8 cellular contexts compared by ENCODE assay signal in the genomic region with DNA sequence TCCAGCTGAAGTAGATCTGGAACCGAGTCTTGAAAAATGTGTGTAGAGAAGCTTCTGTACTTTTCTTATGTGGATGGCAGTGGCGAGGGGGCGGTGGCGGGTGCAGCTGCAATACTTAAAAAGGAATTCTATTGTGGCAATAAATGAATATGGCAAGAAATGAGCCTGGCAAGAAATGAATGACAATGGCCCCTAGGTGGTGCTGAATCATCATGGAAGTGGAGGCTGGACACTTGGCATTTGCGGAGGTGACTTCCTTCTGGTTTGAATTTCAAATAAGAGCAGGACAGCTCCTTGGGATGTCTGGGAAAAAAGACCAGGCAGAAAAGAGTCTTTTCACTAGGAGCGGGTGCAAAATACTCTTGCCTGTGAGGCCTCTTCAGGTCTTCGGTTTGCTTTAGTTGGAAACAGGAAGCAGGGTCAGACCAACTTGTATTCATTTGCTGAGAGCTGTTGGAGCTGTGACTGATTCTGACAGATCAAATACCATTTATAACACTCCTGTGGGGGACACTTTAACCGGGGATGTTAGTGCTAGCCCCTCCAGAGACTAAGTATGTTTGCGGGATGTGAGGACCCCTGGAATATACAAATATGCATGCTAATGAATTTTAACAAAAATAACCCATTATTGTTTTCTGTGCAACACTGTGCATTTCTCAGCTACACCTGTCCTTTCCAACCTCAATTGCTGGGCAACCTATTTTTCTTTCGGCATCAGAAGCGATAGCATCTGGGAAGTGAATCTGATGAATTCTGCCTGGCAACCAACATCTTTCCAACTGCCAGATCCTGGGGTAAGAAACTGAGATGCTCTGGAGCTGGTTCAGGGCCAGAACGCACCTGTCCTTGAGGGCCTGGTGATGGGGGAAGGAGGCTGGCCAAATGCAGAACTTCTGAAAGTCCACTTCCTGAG. TPM values are rescaled to one million over a fixed set of nuclear protein-coding genes. Genes with fewer than 3 reads are reported as not detected.
DNase-seq lines count a peak whose midpoint lies in the region; ATAC-seq and TF ChIP-seq lines count a peak whose summit lies in the region.

No MANE protein-coding gene starts in this region.

- CTCF ChIA-PET in HEK293 (lab: Yijun Ruan, JAX), result interaction anchor here (0.5 to 3.8 kb wide), 32 partner anchors 9 to 937 kb away, joined by 3 to 32 read pairs (median 4); no protein-coding TSS in a partner anchor

- no peaks in the 10 kb centered on the region for H3K27me3 Mint-ChIP-seq in T-helper 1 cell treated with Interleukin-12 subunit alpha and Interleukin-12 subunit beta and Interleukin-4 antibody, amounts not matched to agents 30 μg/mL and 1 μg/mL, for 36 hours (ENCODE audit: low read depth)

- POLR2A ChIA-PET in HEK293 (lab: Yijun Ruan, JAX), result no interaction called here

- no peaks in the 10 kb centered on the region for H4K20me1 ChIP-seq in smooth muscle cell (ENCODE audit: low read depth)

- no peaks in the 10 kb centered on the region for H3K4me1 ChIP-seq in HEK293 (ENCODE audit: control insufficient read depth, insufficient read depth, low read length)
- no peaks in the 10 kb centered on the region for H3K4me1 ChIP-seq in smooth muscle cell (ENCODE audit: low read depth)

- H3K9ac ChIP-seq in smooth muscle cell (ENCODE audit: low read depth), result no peak overlapping the region

- H3K4me2 ChIP-seq in smooth muscle cell, result no peak overlapping the region

- no peak overlapping the region for H3K27ac Mint-ChIP-seq in T-helper 1 cell treated with Interleukin-12 subunit alpha and Interleukin-12 subunit beta and Interleukin-4 antibody, amounts not matched to agents 30 μg/mL and 1 μg/mL, for 36 hours

- H3K36me3 ChIP-seq in HEK293 (ENCODE audit: control insufficient read depth in 2 of 2, insufficient read depth in 1 of 2, low read length in 2 of 2) (no peaks in the 10 kb centered on the region), brain microvascular endothelial cell (replicated peaks) (no peaks in the 10 kb centered on the region), smooth muscle cell (ENCODE audit: low read depth) (no peaks in the 10 kb centered on the region)

- H3K4me3 ChIP-seq in HEK293 (ENCODE audit: low read depth, low read length) (no peak overlapping the region), brain microvascular endothelial cell (ENCODE audit: low read depth, low read length) (no peak overlapping the region), smooth muscle cell (no peak overlapping the region)

- in situ Hi-C loops in brain microvascular endothelial cell (cut with HindIII; ENCODE audit: low pct_ligation_motif_present, low sequenced_read_pairs), result no loop called here

- no peaks in the 10 kb centered on the region for H3K36me3 Mint-ChIP-seq in T-helper 1 cell treated with Interleukin-12 subunit alpha and Interleukin-12 subunit beta and Interleukin-4 antibody, amounts not matched to agents 30 μg/mL and 1 μg/mL, for 36 hours (ENCODE audit: low read depth)

- TF ChIP-seq CTCF in HEK293 (tag by site-specific recombination; IDR thresholded peaks at IDR 0.05) (peak; percentile 66; the same call in 1 of the 2 replicates), brain microvascular endothelial cell (IDR thresholded peaks at IDR 0.05; ENCODE audit: low read depth, low read length, missing control alignments) (peak; percentile 82), smooth muscle cell (IDR thresholded peaks at IDR 0.05; ENCODE audit: borderline replicate concordance, insufficient read depth, poor library complexity, severe bottlenecking) (peak; percentile 66)

- no peak for ATAC-seq in HG02840 (IDR thresholded peaks at IDR 0.05; ENCODE audit: low FRiP score, unreplicated experiment)

- H3K27ac ChIP-seq in HEK293 (ENCODE audit: extremely low read depth, low read depth, low read length) (no peak overlapping the region), brain microvascular endothelial cell (no peak overlapping the region), smooth muscle cell (ENCODE audit: low read depth) (no peak overlapping the region)

- no peak overlapping the region for H2AFZ ChIP-seq in smooth muscle cell (ENCODE audit: low read depth)

- H3F3A ChIP-seq in smooth muscle cell (ENCODE audit: low read depth), result no peaks in the 10 kb centered on the region

- no peaks in the 10 kb centered on the region for H3K27me3 ChIP-seq in brain microvascular endothelial cell (replicated peaks)
- no peaks in the 10 kb centered on the region for H3K27me3 ChIP-seq in smooth muscle cell (ENCODE audit: low read depth)

- peaks cover 10% of the 10 kb centered on the region for H3K4me1 Mint-ChIP-seq in T-helper 1 cell treated with Interleukin-12 subunit alpha and Interleukin-12 subunit beta and Interleukin-4 antibody, amounts not matched to agents 30 μg/mL and 1 μg/mL, for 36 hours (ENCODE audit: low read depth)

- WGBS in smooth muscle cell (ENCODE audit: low lambda C conversion rate), result 42% methylated on average over 12 of the region's 12 CpGs

- no peaks in the 10 kb centered on the region for H3K79me2 ChIP-seq in smooth muscle cell (ENCODE audit: low read depth)

- no peaks in the 10 kb centered on the region for H3K9me3 ChIP-seq in HEK293 (ENCODE audit: control insufficient read depth, insufficient read depth, low read depth, low read length)
- H3K9me3 ChIP-seq in smooth muscle cell (replicated peaks; ENCODE audit: low read depth), result no peaks in the 10 kb centered on the region

- peak overlapping the region; percentile 64 for H3K4me3 Mint-ChIP-seq in T-helper 1 cell treated with Interleukin-12 subunit alpha and Interleukin-12 subunit beta and Interleukin-4 antibody, amounts not matched to agents 30 μg/mL and 1 μg/mL, for 36 hours

- DNase-seq in GM04503 (ENCODE audit: low read depth) (peak; percentile 37), NCI-H1436 (lab: John Stamatoyannopoulos, UW) (peak; percentile 79), brain microvascular endothelial cell (peak; percentile 70), iPS-NIHi7 (ENCODE audit: extremely low spot score) (peak; percentile 64), smooth muscle cell (lab: John Stamatoyannopoulos, UW; ENCODE audit: unreplicated experiment) (no peak)

- no peaks in the 10 kb centered on the region for H3K9me3 Mint-ChIP-seq in T-helper 1 cell treated with Interleukin-12 subunit alpha and Interleukin-12 subunit beta and Interleukin-4 antibody, amounts not matched to agents 30 μg/mL and 1 μg/mL, for 36 hours

TF ChIP-seq in HEK293, 187 proteins besides CTCF, POLR2A, EP300 and RAD21:
- TF ChIP-seq ZNF654 (tag by site-specific recombination; IDR thresholded peaks at IDR 0.05; ENCODE audit: low read depth) (peak; percentile 82), ZNF248 (tag by site-specific recombination; IDR thresholded peaks at IDR 0.05) (no peak), ZNF280D (tag by site-specific recombination; IDR thresholded peaks at IDR 0.05) (no peak), ZBTB44 (tag by site-specific recombination; IDR thresholded peaks at IDR 0.05) (no peak), SP7 (tag by site-specific recombination; IDR thresholded peaks at IDR 0.05) (no peak), ZNF26 (tag by site-specific recombination; IDR thresholded peaks at IDR 0.05) (no peak), WT1 (tag by site-specific recombination; IDR thresholded peaks at IDR 0.05) (no peak), ZNF626 (tag by site-specific recombination; IDR thresholded peaks at IDR 0.05) (no peak)

RNA-seq across cellular contexts. Expression of gene FASTKD2, which starts 35.4 kb away (rescaled TPM):
- total RNA-seq in smooth muscle cell, result 32.5 and 37.6 TPM in 2 replicates
- polyA plus RNA-seq in smooth muscle cell, result 15.7 and 19.4 TPM in 2 replicates

RNA-seq across cellular contexts. Expression of gene MDH1B, which starts 35.6 kb away (rescaled TPM):
- total RNA-seq in smooth muscle cell, result 0.13 and 0.94 TPM in 2 replicates
- polyA plus RNA-seq in smooth muscle cell, result 0.15 and 0.26 TPM in 2 replicates
